ENCODE assay signal across 8 cellular contexts in the genomic region with DNA sequence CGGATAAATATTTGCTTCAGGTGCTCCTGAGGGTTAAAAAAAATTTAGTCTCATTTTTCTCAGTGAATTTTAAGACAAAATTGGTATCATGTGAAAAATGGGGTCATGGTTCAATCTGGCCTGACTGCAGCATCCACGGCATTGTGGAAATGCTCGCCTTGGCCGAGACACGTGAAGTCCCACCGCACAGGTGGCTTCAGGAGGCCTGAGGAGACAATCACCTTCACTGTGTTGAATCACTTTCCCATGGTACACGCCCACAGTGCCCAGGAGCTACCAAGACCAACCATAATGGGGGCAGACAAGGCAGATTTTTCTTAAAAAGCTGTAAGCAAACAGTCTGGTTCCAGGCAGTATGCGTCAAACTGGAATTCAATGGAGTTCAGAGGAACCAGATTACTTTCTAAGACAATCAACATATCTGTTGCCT. TPM values are rescaled to one million over a fixed set of nuclear protein-coding genes. Genes with fewer than 3 reads are reported as not detected.
DNase-seq lines count a peak whose midpoint lies in the region; ATAC-seq and TF ChIP-seq lines count a peak whose summit lies in the region.

No MANE protein-coding gene starts in this region.

- H3K9me3 Mint-ChIP-seq in chondrocyte (ENCODE audit: low read depth) = no peaks in the 10 kb centered on the region
- H3K9me3 Mint-ChIP-seq in nephron = no peaks in the 10 kb centered on the region
- no peaks in the 10 kb centered on the region for H3K9me3 Mint-ChIP-seq in activated CD4-positive, alpha-beta T cell treated with anti-CD3 and anti-CD28 coated beads, Interleukin-2, amount 10 ng/mL, durations not matched to agents 24 days and 14 days

- TF ChIP-seq CTCF in cardiac muscle cell (IDR thresholded peaks at IDR 0.05; ENCODE audit: low read depth, low read length) = no peak
- TF ChIP-seq CTCF in chondrocyte (IDR thresholded peaks at IDR 0.05) = no peak
- TF ChIP-seq CTCF in nephron (IDR thresholded peaks at IDR 0.05; ENCODE audit: unreplicated experiment in 3 of 3) = no peak
- TF ChIP-seq CTCF in uterus (IDR thresholded peaks at IDR 0.05) = no peak
- no peak for TF ChIP-seq CTCF in foreskin keratinocyte (conservative IDR thresholded peaks at IDR 0.05)

- DNase-seq in cardiac muscle cell (ENCODE audit: low read depth in 1 of 2, low spot score in 1 of 2) = no peak
- DNase-seq in Right ventricle myocardium superior = no peak
- DNase-seq in chondrocyte (ENCODE audit: low spot score) = no peak
- DNase-seq in uterus = no peak
- DNase-seq in activated CD4-positive, alpha-beta T cell treated with anti-CD3 and anti-CD28 coated beads, Interleukin-2, amount 10 ng/mL, durations not matched to agents 24 days and 14 days = no peak
- DNase-seq in foreskin keratinocyte = no peak

- peaks cover 42% of the 10 kb centered on the region for H3K4me1 Mint-ChIP-seq in chondrocyte (ENCODE audit: low read depth)
- peaks cover 41% of the 10 kb centered on the region for H3K4me1 Mint-ChIP-seq in nephron
- H3K4me1 Mint-ChIP-seq in activated CD4-positive, alpha-beta T cell treated with anti-CD3 and anti-CD28 coated beads, Interleukin-2, amount 10 ng/mL, durations not matched to agents 24 days and 14 days = peaks cover 12% of the 10 kb centered on the region

- H3K36me3 ChIP-seq in cardiac muscle cell (peaks cover 29% of the 10 kb centered on the region), uterus (no peaks in the 10 kb centered on the region)

- ATAC-seq in Right ventricle myocardium superior (ENCODE audit: poor library complexity) (no peak), GM18858 (IDR thresholded peaks at IDR 0.05; ENCODE audit: unreplicated experiment) (no peak), foreskin keratinocyte (no peak)

- H3K4me3 ChIP-seq in cardiac muscle cell (no peak overlapping the region), uterus (no peak overlapping the region)

- intact Hi-C loops in Right ventricle myocardium superior (cut with DNase I) = loop anchor here (5.0 kb wide), 1 partner anchor 104 kb away; the partner anchor contains the start of gene FBXO42
- intact Hi-C loops in uterus (cut with DNase I; ENCODE audit: low total_unique reads) = loop anchor here (10.0 kb wide), 2 partner anchors 107 to 173 kb away; partner anchors contain the start of genes FAM131C and FBXO42
- intact Hi-C loops in activated CD4-positive, alpha-beta T cell treated with anti-CD3 and anti-CD28 coated beads, Interleukin-2, amount 10 ng/mL, durations not matched to agents 24 days and 14 days (cut with micrococcal nuclease) = no loop called here

- no peaks in the 10 kb centered on the region for H3K9me3 ChIP-seq in cardiac muscle cell (ENCODE audit: low read depth)
- H3K9me3 ChIP-seq in uterus = no peaks in the 10 kb centered on the region

- H3K27me3 ChIP-seq in cardiac muscle cell (no peaks in the 10 kb centered on the region), uterus (no peaks in the 10 kb centered on the region), foreskin keratinocyte (no peaks in the 10 kb centered on the region)

- H3K36me3 Mint-ChIP-seq in chondrocyte (ENCODE audit: low read depth) (peaks cover 17% of the 10 kb centered on the region), nephron (ENCODE audit: low read depth) (peaks cover 33% of the 10 kb centered on the region)
- H3K36me3 Mint-ChIP-seq in activated CD4-positive, alpha-beta T cell treated with anti-CD3 and anti-CD28 coated beads, Interleukin-2, amount 10 ng/mL, durations not matched to agents 24 days and 14 days (ENCODE audit: low read depth) = peaks cover 30% of the 10 kb centered on the region

- no peak for TF ChIP-seq POLR2A in uterus (IDR thresholded peaks at IDR 0.05)

- H3K27me3 Mint-ChIP-seq in chondrocyte (ENCODE audit: low read depth) = no peaks in the 10 kb centered on the region
- H3K27me3 Mint-ChIP-seq in nephron (ENCODE audit: low read depth) = no peaks in the 10 kb centered on the region
- no peaks in the 10 kb centered on the region for H3K27me3 Mint-ChIP-seq in activated CD4-positive, alpha-beta T cell treated with anti-CD3 and anti-CD28 coated beads, Interleukin-2, amount 10 ng/mL, durations not matched to agents 24 days and 14 days

- H3K4me3 Mint-ChIP-seq in chondrocyte (ENCODE audit: unreplicated experiment) (no peak overlapping the region), nephron (no peak overlapping the region)
- H3K4me3 Mint-ChIP-seq in activated CD4-positive, alpha-beta T cell treated with anti-CD3 and anti-CD28 coated beads, Interleukin-2, amount 10 ng/mL, durations not matched to agents 24 days and 14 days = no peak overlapping the region

- H3K27ac ChIP-seq in cardiac muscle cell (peak overlapping the region; percentile 42), uterus (peak overlapping the region; percentile 90 to 95), foreskin keratinocyte (no peak overlapping the region)

- H3K27ac Mint-ChIP-seq in chondrocyte (ENCODE audit: unreplicated experiment) (peak overlapping the region; percentile 95), nephron (peak overlapping the region; percentile 26 to 68 (median 65))
- H3K27ac Mint-ChIP-seq in activated CD4-positive, alpha-beta T cell treated with anti-CD3 and anti-CD28 coated beads, Interleukin-2, amount 10 ng/mL, durations not matched to agents 24 days and 14 days = no peak overlapping the region

- H3K4me1 ChIP-seq in cardiac muscle cell (ENCODE audit: low read depth) (peaks cover 22% of the 10 kb centered on the region), uterus (peaks cover 25 to 28% of the 10 kb centered on the region in 2 donors), foreskin keratinocyte (peaks cover 9% of the 10 kb centered on the region)

RNA-seq across cellular contexts. Expression of gene CPLANE2, which starts 11.0 kb away (rescaled TPM):
- total RNA-seq in cardiac muscle cell = 20.5 and 26.5 TPM in 2 replicates
- 7.2 and 9.1 TPM in 2 replicates for polyA plus RNA-seq in cardiac muscle cell
- total RNA-seq in Right ventricle myocardium superior = 10.1 TPM
- total RNA-seq in chondrocyte = 8.5 to 12.3 TPM (median 12.0 TPM) in 3 replicates
- 1 to 10 TPM; 5.1 to 7.4 (median 5.5) TPM for total RNA-seq in uterus
- 4.8 and 6.1 TPM in 2 replicates for total RNA-seq in activated CD4-positive, alpha-beta T cell treated with anti-CD3 and anti-CD28 coated beads, Interleukin-2, amount 10 ng/mL, durations not matched to agents 24 days and 14 days
- total RNA-seq in foreskin keratinocyte = 5.1 and 5.4 TPM in 2 replicates
- 3.4 and 4.1 TPM in 2 replicates for polyA plus RNA-seq in foreskin keratinocyte

RNA-seq across cellular contexts. Expression of gene ARHGEF19, which starts 35.6 kb away (rescaled TPM):
- total RNA-seq in cardiac muscle cell (3.5 and 4.0 TPM in 2 replicates), Right ventricle myocardium superior (1.8 TPM), chondrocyte (14.4 to 17.7 TPM (median 16.1 TPM) in 3 replicates), uterus (10 to 100 TPM in 2 of 4 donors, 1 to 10 TPM in 2; 3.6 to 26.8 (median 12.2) TPM), foreskin keratinocyte (10.7 and 15.3 TPM in 2 replicates)
- polyA plus RNA-seq in cardiac muscle cell (6.7 and 11.6 TPM in 2 replicates), foreskin keratinocyte (11.1 and 13.9 TPM in 2 replicates)
- total RNA-seq in activated CD4-positive, alpha-beta T cell treated with anti-CD3 and anti-CD28 coated beads, Interleukin-2, amount 10 ng/mL, durations not matched to agents 24 days and 14 days = 8.5 and 8.8 TPM in 2 replicates
